ENCODE assay signal across 9 cellular contexts in the genomic region with DNA sequence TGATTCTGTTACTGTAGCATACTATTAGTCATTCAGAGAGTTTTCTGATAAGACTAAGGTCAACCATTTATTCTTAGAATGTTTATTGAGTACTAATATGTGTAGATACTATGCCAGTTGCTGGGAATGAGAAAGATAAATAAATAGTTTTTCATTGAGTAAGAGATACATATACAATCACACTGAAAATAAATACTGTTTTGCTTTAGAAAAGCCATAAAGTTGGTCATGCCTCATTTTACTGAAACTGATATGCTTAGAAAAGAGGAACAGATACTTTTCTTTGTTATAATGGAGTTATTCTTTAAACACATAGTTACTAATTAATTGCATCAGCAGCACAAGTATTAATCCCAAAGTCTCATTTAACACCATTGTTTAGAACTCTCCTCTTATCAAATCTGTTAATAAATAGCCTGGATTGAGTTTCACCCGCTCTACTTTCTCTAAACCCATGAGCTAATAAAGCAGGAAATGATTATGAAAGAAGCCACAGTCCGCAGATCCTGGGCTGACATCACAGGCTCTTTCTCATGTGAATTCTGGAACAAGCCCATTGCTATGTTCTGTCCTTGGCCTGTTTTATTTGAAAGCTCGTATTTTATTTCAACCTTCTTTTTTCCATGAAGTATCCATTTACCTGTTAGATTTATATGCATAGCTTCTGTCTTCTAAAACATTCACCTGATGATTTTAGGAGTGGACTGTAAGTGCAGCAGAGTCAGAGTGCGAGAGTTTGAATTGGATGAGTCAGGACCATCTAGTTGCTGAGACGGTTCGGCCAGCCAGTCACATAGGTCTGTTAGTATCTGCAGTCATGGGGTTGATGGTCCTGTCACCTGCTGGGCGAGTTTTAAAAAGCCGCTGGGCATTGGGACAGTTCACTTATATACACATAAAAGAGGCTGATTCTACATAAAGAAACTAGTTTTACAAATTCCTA. TPM values are rescaled to one million over a fixed set of nuclear protein-coding genes. Genes with fewer than 3 reads are reported as not detected.
DNase-seq lines count a peak whose midpoint lies in the region; ATAC-seq and TF ChIP-seq lines count a peak whose summit lies in the region.
"Had no signal": no experiment of that assay in that cellular context is flagged by ENCODE, and none has a peak within 500 bp of the region (broad histone marks: within the 10 kb centered on the region; RNA-seq: fewer than 3 reads in every experiment).

No MANE protein-coding gene starts in this region.

- H3K9me3 ChIP-seq in PC-9 (ENCODE audit: insufficient read depth, low read depth): no peaks in the 10 kb centered on the region
- no peaks in the 10 kb centered on the region for H3K9me3 ChIP-seq in colonic mucosa
- H3K9me3 ChIP-seq in CD8-positive, alpha-beta memory T cell (ENCODE audit: low read length): no peaks in the 10 kb centered on the region

- H3K36me3 ChIP-seq in PC-9 (ENCODE audit: low read depth) (no peaks in the 10 kb centered on the region), colonic mucosa (no peaks in the 10 kb centered on the region)
- no peaks in the 10 kb centered on the region for H3K36me3 ChIP-seq in CD8-positive, alpha-beta memory T cell (ENCODE audit: insufficient read depth, low read length)

- peaks cover 16% of the 10 kb centered on the region for H3K4me1 Mint-ChIP-seq in type B pancreatic cell (ENCODE audit: unreplicated experiment)
- H3K4me1 Mint-ChIP-seq in CD8-positive, alpha-beta memory T cell: no peaks in the 10 kb centered on the region

- no peak overlapping the region for H2AFZ ChIP-seq in PC-9

- H3K9me2 ChIP-seq in PC-9 (ENCODE audit: insufficient read depth): no peaks in the 10 kb centered on the region

- no peak overlapping the region for H3K9ac ChIP-seq in colonic mucosa (ENCODE audit: low read depth in 2 of 2, low read length in 2 of 2)

- H3K27ac Mint-ChIP-seq in type B pancreatic cell: peak overlapping the region; percentile 87
- no peak overlapping the region for H3K27ac Mint-ChIP-seq in CD8-positive, alpha-beta memory T cell
- H3K27ac Mint-ChIP-seq: T-cell had no signal

- ATAC-seq in GM19351 (IDR thresholded peaks at IDR 0.05; ENCODE audit: unreplicated experiment): peak; percentile 87
- ATAC-seq in HG03196 (IDR thresholded peaks at IDR 0.05; ENCODE audit: unreplicated experiment): peak; percentile 89

- H3K27ac ChIP-seq in PC-9 (peak overlapping the region; percentile 27; the same call in 1 of the 2 replicates), colonic mucosa (no peak overlapping the region)
- no peak overlapping the region for H3K27ac ChIP-seq in CD8-positive, alpha-beta memory T cell (ENCODE audit: low read depth, low read length)

- peak overlapping the region; percentile 24 for H3K4me2 ChIP-seq in PC-9

- CTCF ChIA-PET in PC-9 (lab: Charles Lee): interaction anchor here (0.6 to 2.0 kb wide), 3 partner anchors 15 to 229 kb away, joined by 3 to 5 read pairs (median 4); no protein-coding TSS in a partner anchor
- CTCF ChIA-PET in CD8-positive, alpha-beta memory T cell (lab: Charles Lee): no interaction called here

- H3K36me3 Mint-ChIP-seq in type B pancreatic cell: peaks cover 14% of the 10 kb centered on the region
- H3K36me3 Mint-ChIP-seq in CD8-positive, alpha-beta memory T cell: peaks cover 0 to 12% (median 2%) of the 10 kb centered on the region in 3 donors

- H3K27me3 ChIP-seq in PC-9 (ENCODE audit: insufficient read depth, low read depth): no peaks in the 10 kb centered on the region
- no peaks in the 10 kb centered on the region for H3K27me3 ChIP-seq in colonic mucosa
- H3K27me3 ChIP-seq in CD8-positive, alpha-beta memory T cell (ENCODE audit: insufficient read depth, low read length, poor library complexity, severe bottlenecking): no peaks in the 10 kb centered on the region

- BruUV-seq in PC-9 (replicated peaks; lab: Mats Ljungman, UMichigan): no TSS peak

- H3K4me3 ChIP-seq in PC-9 (no peak overlapping the region), colonic mucosa (no peak overlapping the region)
- no peak overlapping the region for H3K4me3 ChIP-seq in CD8-positive, alpha-beta memory T cell (ENCODE audit: low read length)

- peaks cover 9% of the 10 kb centered on the region for H3K9me3 Mint-ChIP-seq in type B pancreatic cell
- H3K9me3 Mint-ChIP-seq in CD8-positive, alpha-beta memory T cell: peaks cover 0 to 3% (median 0%) of the 10 kb centered on the region in 5 donors
- H3K9me3 Mint-ChIP-seq: T-cell had no signal

- H3F3A ChIP-seq in PC-9 (ENCODE audit: insufficient read depth, low read depth): peaks cover 7% of the 10 kb centered on the region

- H3K4me3 Mint-ChIP-seq in type B pancreatic cell: peak overlapping the region; percentile 15
- H3K4me3 Mint-ChIP-seq in CD8-positive, alpha-beta memory T cell: no peak overlapping the region
- H3K4me3 Mint-ChIP-seq: T-cell had no signal

- peak; percentile 74 for TF ChIP-seq CTCF in PC-9 (conservative IDR thresholded peaks at IDR 0.05)
- TF ChIP-seq CTCF in colonic mucosa (IDR thresholded peaks at IDR 0.05): peak; percentile 67
- no peak for TF ChIP-seq CTCF in type B pancreatic cell (conservative IDR thresholded peaks at IDR 0.05)

- H4K20me1 ChIP-seq in PC-9 (ENCODE audit: insufficient read depth): no peaks in the 10 kb centered on the region

- H3K79me2 ChIP-seq in PC-9 (ENCODE audit: low read depth): no peaks in the 10 kb centered on the region

- peak; percentile 62 for DNase-seq in DMS114 treated with DMSO at 0.1 percent for 48 hours (lab: John Stamatoyannopoulos, UW; ENCODE audit: unreplicated experiment)
- peak; percentile 66 to 80 for DNase-seq in PC-9
- DNase-seq in colonic mucosa: no peak
- DNase-seq in medulla oblongata (ENCODE audit: extremely low spot score): peak; percentile 94
- no peak for DNase-seq in type B pancreatic cell (ENCODE audit: extremely low spot score, unreplicated experiment)
- DNase-seq in CD8-positive, alpha-beta memory T cell: no peak

- no peaks in the 10 kb centered on the region for H3K27me3 Mint-ChIP-seq in type B pancreatic cell
- H3K27me3 Mint-ChIP-seq in CD8-positive, alpha-beta memory T cell: no peaks in the 10 kb centered on the region
- H3K27me3 Mint-ChIP-seq: T-cell had no signal

- H3K4me1 ChIP-seq in PC-9 (replicated peaks; ENCODE audit: insufficient read depth) (peaks cover 11% of the 10 kb centered on the region; the same call in 1 of the 2 replicates), colonic mucosa (no peaks in the 10 kb centered on the region)
- no peaks in the 10 kb centered on the region for H3K4me1 ChIP-seq in CD8-positive, alpha-beta memory T cell (ENCODE audit: insufficient read depth, low read length)

- POLR2A ChIA-PET in PC-9 (lab: Charles Lee; ENCODE audit: unreplicated experiment): no interaction called here
- POLR2A ChIA-PET in CD8-positive, alpha-beta memory T cell (lab: Charles Lee): interaction anchor here (0.6 kb wide), 1 partner anchor 27 kb away, joined by 4 read pairs; no protein-coding TSS in a partner anchor

- intact Hi-C loops in PC-9 (cut with micrococcal nuclease; ENCODE audit: unreplicated experiment) (loop anchor here (2.0 to 10.0 kb wide), 4 partner anchors 84 to 705 kb away; a partner anchor contains a TSS), colonic mucosa (cut with DNase I) (loop anchor here (2.0 kb wide), 1 partner anchor 82 kb away; no protein-coding TSS in a partner anchor)

RNA-seq across cellular contexts. Expression of a gene that starts 35.5 kb away (rescaled TPM):
- 0.26 and 0.33 TPM in 2 replicates for total RNA-seq in PC-9 (2021)
- 1 to 10 TPM; 6.3 to 6.7 TPM for total RNA-seq in colonic mucosa
- 4.2 and 11.6 TPM in 2 replicates for total RNA-seq in type B pancreatic cell (ENCODE audit: low replicate concordance)
- under 1 TPM; 0.58 to 0.61 TPM for total RNA-seq in CD8-positive, alpha-beta memory T cell
- 0.36 TPM for polyA plus RNA-seq in CD8-positive, alpha-beta memory T cell

RNA-seq across cellular contexts. Expression of a gene that starts 59.0 kb away (rescaled TPM):
- total RNA-seq in PC-9 (2021): 1.9 and 2.0 TPM in 2 replicates
- 10 to 100 TPM; 28.0 to 28.5 TPM for total RNA-seq in colonic mucosa
- 10.4 and 40.1 TPM in 2 replicates for total RNA-seq in type B pancreatic cell (ENCODE audit: low replicate concordance)
- total RNA-seq in CD8-positive, alpha-beta memory T cell: 1 to 10 TPM; 7.6 to 7.9 TPM
- polyA plus RNA-seq in CD8-positive, alpha-beta memory T cell: 2.1 TPM

Comparison
In these comparisons a context has a peak if more than half of its experiments do, and no peak if none do; other contexts are left out.
1. DNase-seq: peak in DMS114 treated with DMSO at 0.1 percent for 48 hours (single experiment), PC-9 (2 of 2) and medulla oblongata (single experiment); none in colonic mucosa (single experiment), type B pancreatic cell (single experiment) and CD8-positive, alpha-beta memory T cell (0 of 5).